Comparison of ENCODE assay signal across 21 cellular contexts in the genomic region with DNA sequence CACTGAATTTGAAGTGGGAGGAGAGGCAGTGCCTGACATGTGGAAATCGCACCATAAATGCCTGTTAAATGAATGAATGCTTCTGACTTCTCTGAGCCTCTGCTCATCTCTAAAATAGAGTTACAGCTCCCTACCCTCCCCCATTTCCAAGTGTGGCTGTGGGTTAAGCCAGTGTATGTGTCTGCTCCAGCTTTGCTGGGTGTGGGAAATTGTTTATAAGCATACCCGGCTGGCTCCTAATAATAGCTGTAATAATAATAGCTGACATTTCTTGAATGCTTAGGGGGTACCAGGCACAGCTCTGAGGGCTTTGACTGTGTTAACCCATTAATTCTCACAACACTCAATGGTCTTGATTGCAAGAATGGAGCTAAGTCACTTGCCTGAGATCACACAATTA. TPM values are rescaled to one million over a fixed set of nuclear protein-coding genes. Genes with fewer than 3 reads are reported as not detected.
DNase-seq lines count a peak whose midpoint lies in the region; ATAC-seq, FAIRE-seq and TF ChIP-seq lines count a peak whose summit lies in the region.
"Had no signal": no experiment of that assay in that cellular context is flagged by ENCODE, and none has a peak within 500 bp of the region (broad histone marks: within the 10 kb centered on the region; RNA-seq: fewer than 3 reads in every experiment).

No MANE protein-coding gene starts in this region.

- no peak for TF ChIP-seq CTCF in OCI-LY3 (IDR thresholded peaks at IDR 0.05; ENCODE audit: low read depth, low read length)
- no peak for TF ChIP-seq CTCF in heart left ventricle (IDR thresholded peaks at IDR 0.05)
- TF ChIP-seq CTCF in neural cell (IDR thresholded peaks at IDR 0.05; ENCODE audit: poor library complexity, severe bottlenecking), result no peak

- H3F3A ChIP-seq in neural cell (ENCODE audit: insufficient read depth, low read length, poor library complexity, severe bottlenecking), result no peaks in the 10 kb centered on the region

- H3K9me3 ChIP-seq in BLaER1 (no peaks in the 10 kb centered on the region), OCI-LY3 (ENCODE audit: insufficient read depth, low read length) (no peaks in the 10 kb centered on the region; the same call in 1 of the 2 replicates), heart left ventricle (no peaks in the 10 kb centered on the region), neural cell (ENCODE audit: low read length) (no peaks in the 10 kb centered on the region)
- H3K9me3 ChIP-seq: Peyer's patch, testis had no signal

- H3K36me3 ChIP-seq in BLaER1, result no peaks in the 10 kb centered on the region
- H3K36me3 ChIP-seq in OCI-LY3 (replicated peaks; ENCODE audit: low read depth, low read length), result peaks cover 3% of the 10 kb centered on the region
- H3K36me3 ChIP-seq in heart left ventricle, result no peaks in the 10 kb centered on the region
- H3K36me3 ChIP-seq in neural cell (ENCODE audit: insufficient read depth, low read length), result no peaks in the 10 kb centered on the region
- H3K36me3 ChIP-seq: neural progenitor cell, Peyer's patch had no signal

- WGBS in heart left ventricle, 4 donors, result 42 to 61% (median 49%) methylated on average over 2 of the region's 2 CpGs

- peak; percentile 62 to 71 (median 67) for ATAC-seq in heart left ventricle
- no peak for ATAC-seq in GM19452 (IDR thresholded peaks at IDR 0.05; ENCODE audit: unreplicated experiment)
- ATAC-seq: activated CD8-positive, alpha-beta T cell treated with anti-CD3 and anti-CD28 coated beads, Interleukin-2, amount 10 ng/mL, durations not matched to agents 7 days and 5 days; activated T-cell treated with anti-CD3 and anti-CD28 coated beads, Interleukin-2, amount 50 U/mL, for 4 hours; GM23338; K562 had no signal

- TF ChIP-seq POLR2A in heart left ventricle (IDR thresholded peaks at IDR 0.05), result peak in 1 of 2 donors; percentile 21

- H3K4me2 ChIP-seq in BLaER1, result peak overlapping the region; percentile 88
- peak overlapping the region; percentile 50 for H3K4me2 ChIP-seq in OCI-LY3 (ENCODE audit: low read length)
- no peak overlapping the region for H3K4me2 ChIP-seq in neural cell (ENCODE audit: low read length)
- H3K4me2 ChIP-seq: GM23338, neural progenitor cell had no signal

- no peak for TF ChIP-seq EP300 in neural cell (conservative IDR thresholded peaks at IDR 0.05; ENCODE audit: poor library complexity, severe bottlenecking)

- DNase-seq in heart left ventricle, result peak in 3 of 5 donors; percentile 37 to 59 (median 53)
- DNase-seq in epidermal melanocyte (ENCODE audit: insufficient read length, low spot score), result no peak
- DNase-seq in NCI-H446 treated with DMSO at 0.1 percent for 48 hours (lab: John Stamatoyannopoulos, UW), result no peak
- no peak for DNase-seq in GM19239 (ENCODE audit: insufficient read length, low spot score)
- DNase-seq: activated CD8-positive, alpha-beta T cell treated with anti-CD3 and anti-CD28 coated beads, Interleukin-2, amount 10 ng/mL, durations not matched to agents 7 days and 5 days; activated naive CD4-positive, alpha-beta T cell treated with anti-CD3 and anti-CD28 coated beads for 36 hours; activated T-cell treated with anti-CD3 and anti-CD28 coated beads, Interleukin-2, amount 50 U/mL, for 4 hours; effector CD4-positive, alpha-beta T cell; MV-4-11; NCI-H1930; NCI-H345 had no signal

- H3K27ac ChIP-seq in BLaER1 (peak overlapping the region; percentile 65), OCI-LY3 (ENCODE audit: low read length) (peak overlapping the region; percentile 96), heart left ventricle (peak overlapping the region; percentile 40 to 99 (median 83)), neural cell (ENCODE audit: low read length) (no peak overlapping the region)
- H3K27ac ChIP-seq: neural progenitor cell, Peyer's patch, testis had no signal

- no peak for TF ChIP-seq RAD21 in neural cell (conservative IDR thresholded peaks at IDR 0.05)

- H2AFZ ChIP-seq in OCI-LY3 (ENCODE audit: low read depth, low read length), result no peak overlapping the region
- H2AFZ ChIP-seq in neural cell (ENCODE audit: low read depth, low read length), result no peak overlapping the region
- H2AFZ ChIP-seq: GM23338, neural progenitor cell had no signal

- no peaks in the 10 kb centered on the region for H4K20me1 ChIP-seq in BLaER1
- H4K20me1 ChIP-seq in OCI-LY3 (ENCODE audit: insufficient read depth, low read length), result no peaks in the 10 kb centered on the region
- H4K20me1 ChIP-seq in neural cell (ENCODE audit: insufficient read depth), result no peaks in the 10 kb centered on the region

- H3K9me2 ChIP-seq in neural cell (ENCODE audit: insufficient read depth, low read length), result no peaks in the 10 kb centered on the region

- intact Hi-C loops in heart left ventricle (cut with DNase I), result loop anchor here in 4 of 10 donors (10.0 kb wide), 3 partner anchors 224 to 424 kb away; no protein-coding TSS in a partner anchor

- H3K4me3 ChIP-seq in BLaER1 (no peak overlapping the region), OCI-LY3 (ENCODE audit: low read length) (no peak overlapping the region), heart left ventricle (peak overlapping the region in 3 of 12 donors; percentile 17 to 28 (median 25)), neural cell (ENCODE audit: low read length) (peak overlapping the region; percentile 33)
- H3K4me3 ChIP-seq: GM23338, K562, neural progenitor cell, Peyer's patch, testis had no signal

- no peak for FAIRE-seq in GM19239 (lab: Jason Lieb, UNC)
- FAIRE-seq: D721Med, K562 had no signal

- H3K4me1 ChIP-seq in BLaER1 (peaks cover 100% of the 10 kb centered on the region), OCI-LY3 (ENCODE audit: low read length) (peaks cover 97% of the 10 kb centered on the region), heart left ventricle (peaks cover 0 to 70% (median 47%) of the 10 kb centered on the region in 12 donors)

- H3K27me3 ChIP-seq in BLaER1 (no peaks in the 10 kb centered on the region), OCI-LY3 (ENCODE audit: low read depth, low read length) (no peaks in the 10 kb centered on the region), heart left ventricle (no peaks in the 10 kb centered on the region), neural cell (ENCODE audit: insufficient read depth, low read depth, low read length) (no peaks in the 10 kb centered on the region)
- H3K27me3 ChIP-seq: neural progenitor cell, Peyer's patch, testis had no signal

- H3K9ac ChIP-seq in BLaER1 (no peak overlapping the region), OCI-LY3 (ENCODE audit: low read length) (peak overlapping the region; percentile 81), neural cell (ENCODE audit: low read length) (no peak overlapping the region)
- H3K9ac ChIP-seq: neural progenitor cell had no signal

- H3K79me2 ChIP-seq in OCI-LY3 (ENCODE audit: low read length) (peaks cover 69% of the 10 kb centered on the region), neural cell (replicated peaks; ENCODE audit: insufficient read depth, low read length) (no peaks in the 10 kb centered on the region)

TF ChIP-seq in neural cell, 6 proteins besides CTCF, POLR2A, EP300 and RAD21:
- TF ChIP-seq EZH2 (IDR thresholded peaks at IDR 0.05; ENCODE audit: borderline replicate concordance, insufficient read depth, low read length, poor library complexity, severe bottlenecking) (no peak), POLR2AphosphoS5 (IDR thresholded peaks at IDR 0.05) (no peak), SMC3 (conservative IDR thresholded peaks at IDR 0.05; ENCODE audit: poor library complexity) (no peak), MXI1 (conservative IDR thresholded peaks at IDR 0.05; ENCODE audit: poor library complexity, severe bottlenecking) (no peak), TAF1 (IDR thresholded peaks at IDR 0.05; ENCODE audit: low read depth) (no peak)
- TF ChIP-seq, protein P1, sequence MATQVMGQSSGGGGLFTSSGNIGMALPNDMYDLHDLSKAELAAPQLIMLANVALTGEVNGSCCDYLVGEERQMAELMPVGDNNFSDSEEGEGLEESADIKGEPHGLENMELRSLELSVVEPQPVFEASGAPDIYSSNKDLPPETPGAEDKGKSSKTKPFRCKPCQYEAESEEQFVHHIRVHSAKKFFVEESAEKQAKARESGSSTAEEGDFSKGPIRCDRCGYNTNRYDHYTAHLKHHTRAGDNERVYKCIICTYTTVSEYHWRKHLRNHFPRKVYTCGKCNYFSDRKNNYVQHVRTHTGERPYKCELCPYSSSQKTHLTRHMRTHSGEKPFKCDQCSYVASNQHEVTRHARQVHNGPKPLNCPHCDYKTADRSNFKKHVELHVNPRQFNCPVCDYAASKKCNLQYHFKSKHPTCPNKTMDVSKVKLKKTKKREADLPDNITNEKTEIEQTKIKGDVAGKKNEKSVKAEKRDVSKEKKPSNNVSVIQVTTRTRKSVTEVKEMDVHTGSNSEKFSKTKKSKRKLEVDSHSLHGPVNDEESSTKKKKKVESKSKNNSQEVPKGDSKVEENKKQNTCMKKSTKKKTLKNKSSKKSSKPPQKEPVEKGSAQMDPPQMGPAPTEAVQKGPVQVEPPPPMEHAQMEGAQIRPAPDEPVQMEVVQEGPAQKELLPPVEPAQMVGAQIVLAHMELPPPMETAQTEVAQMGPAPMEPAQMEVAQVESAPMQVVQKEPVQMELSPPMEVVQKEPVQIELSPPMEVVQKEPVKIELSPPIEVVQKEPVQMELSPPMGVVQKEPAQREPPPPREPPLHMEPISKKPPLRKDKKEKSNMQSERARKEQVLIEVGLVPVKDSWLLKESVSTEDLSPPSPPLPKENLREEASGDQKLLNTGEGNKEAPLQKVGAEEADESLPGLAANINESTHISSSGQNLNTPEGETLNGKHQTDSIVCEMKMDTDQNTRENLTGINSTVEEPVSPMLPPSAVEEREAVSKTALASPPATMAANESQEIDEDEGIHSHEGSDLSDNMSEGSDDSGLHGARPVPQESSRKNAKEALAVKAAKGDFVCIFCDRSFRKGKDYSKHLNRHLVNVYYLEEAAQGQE (IDR thresholded peaks at IDR 0.05; ENCODE audit: borderline replicate concordance), result no peak

RNA-seq across cellular contexts. Expression of a gene that starts 7.0 kb away (rescaled TPM):
- 10 to 100 TPM; 15.3 to 61.1 (median 40.3) TPM for total RNA-seq in heart left ventricle
- polyA plus RNA-seq in heart left ventricle (10 to 100 TPM in 1 of 2 donors, 1 to 10 TPM in 1; 9.9 to 23.8 TPM), neural cell (40.8 and 44.0 TPM in 2 replicates)
- polyA minus RNA-seq in neural cell, result 47.7 and 53.1 TPM in 2 replicates

Comparison
In these comparisons a context has a peak if more than half of its experiments do, and no peak if none do; other contexts are left out.
1. DNase-seq: peak in heart left ventricle (3 of 5); none in epidermal melanocyte (single experiment), NCI-H446 treated with DMSO at 0.1 percent for 48 hours (single experiment) and GM19239 (single experiment).